In the genomic region with DNA sequence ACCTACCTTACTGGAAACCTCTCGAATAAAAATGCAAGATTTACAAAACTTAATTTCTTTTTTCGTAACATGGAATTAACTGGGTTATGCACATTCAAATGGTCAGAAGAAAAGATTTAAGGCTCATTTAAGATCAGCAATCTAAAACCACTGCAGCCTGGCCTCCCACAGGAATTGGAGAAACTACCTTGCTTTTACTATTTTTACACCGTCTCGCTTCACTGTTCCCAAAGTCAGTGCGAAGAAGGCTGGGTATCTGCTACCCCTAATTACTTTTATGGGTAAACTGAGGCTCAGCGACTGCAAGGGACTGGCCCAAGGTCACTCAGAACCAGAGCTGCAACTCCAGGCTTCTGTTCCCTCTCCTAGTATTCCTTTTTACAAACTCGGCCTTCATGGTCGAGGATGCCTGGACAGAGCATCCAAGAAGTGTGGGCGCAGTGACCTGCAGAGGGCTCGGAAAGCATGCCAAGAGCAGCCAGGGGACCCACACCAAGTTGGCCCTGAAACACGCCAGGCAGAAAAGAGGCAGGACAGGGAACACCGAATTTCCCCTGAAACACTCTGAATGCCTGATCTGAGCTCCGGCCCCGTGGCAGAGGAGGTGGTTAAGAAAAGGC, we compare ENCODE assay signal across 8 cellular contexts. TPM values are rescaled to one million over a fixed set of nuclear protein-coding genes. Genes with fewer than 3 reads are reported as not detected.
A peak's percentile ranks its signal among the peaks of the same experiment; 100 is the strongest.
DNase-seq lines count a peak whose midpoint lies in the region; ATAC-seq, FAIRE-seq and TF ChIP-seq lines count a peak whose summit lies in the region.

No MANE protein-coding gene starts in this region.

- DNase-seq in A549 (ENCODE audit: low read depth in 1 of 2, low spot score in 1 of 2) (peak in 1 of 2 experiments; percentile 5), GM19239 (ENCODE audit: insufficient read length, low spot score) (no peak), MG63 (peak; percentile 20), body of pancreas (peak in 1 of 4 donors; percentile 37)

- FAIRE-seq in A549 (lab: Jason Lieb, UNC) (no peak), GM19239 (lab: Jason Lieb, UNC) (peak; percentile 8)

- POLR2A ChIA-PET in A549 (lab: Yijun Ruan, JAX), result interaction anchor here (1.1 to 1.4 kb wide), 2 partner anchors 24 to 40 kb away, joined by 3 to 5 read pairs; no protein-coding TSS in a partner anchor

- WGBS in A549 (ENCODE audit: missing lambda C conversion rate), result 8% methylated on average over 11 of the region's 14 CpGs
- 4 to 6% methylated on average over 13 to 14 of the region's 14 CpGs for WGBS in body of pancreas, 2 donors

- H3K36me3 ChIP-seq in MG63 (peaks cover 35% of the 10 kb centered on the region), body of pancreas (replicated peaks in 1 of 2; ENCODE audit: insufficient read depth in 1 of 2, low read depth in 2 of 2) (no peaks in the 10 kb centered on the region), subcutaneous abdominal adipose tissue (ENCODE audit: control insufficient read depth in 5 of 5, insufficient read depth in 5 of 5, low read length in 5 of 5) (peaks cover 0 to 13% (median 3%) of the 10 kb centered on the region in 5 donors)

- TF ChIP-seq CTCF in A549 (IDR thresholded peaks at IDR 0.05), result no peak
- no peak for TF ChIP-seq CTCF in body of pancreas (IDR thresholded peaks at IDR 0.05)

- H3K4me3 ChIP-seq in A549 (peak overlapping the region; percentile 91), MG63 (peak overlapping the region; percentile 68), body of pancreas (peak overlapping the region; percentile 60 to 82), subcutaneous abdominal adipose tissue (ENCODE audit: low read depth in 1 of 5, low read length in 5 of 5) (peak overlapping the region; percentile 83 to 95 (median 87))

- intact Hi-C loops in body of pancreas (cut with DNase I), result no loop called here

- H3K4me1 ChIP-seq in A549, result peaks cover 11% of the 10 kb centered on the region; the same call in 2 of the 3 replicates
- H3K4me1 ChIP-seq in body of pancreas, result peaks cover 39% of the 10 kb centered on the region
- H3K4me1 ChIP-seq in subcutaneous abdominal adipose tissue (ENCODE audit: control insufficient read depth in 5 of 5, insufficient read depth in 5 of 5, low read length in 5 of 5), result peaks cover 6 to 31% (median 30%) of the 10 kb centered on the region in 5 donors

- CTCF ChIA-PET in A549 (lab: Yijun Ruan, JAX), result interaction anchor here (0.9 to 2.9 kb wide), 6 partner anchors 16 to 496 kb away, joined by 5 to 8 read pairs (median 6); no protein-coding TSS in a partner anchor

- TF ChIP-seq POLR2A in A549 (IDR thresholded peaks at IDR 0.05; ENCODE audit: low read length) (no peak), body of pancreas (IDR thresholded peaks at IDR 0.05) (no peak)

- no peaks in the 10 kb centered on the region for H3K9me3 ChIP-seq in A549
- no peaks in the 10 kb centered on the region for H3K9me3 ChIP-seq in MG63
- no peaks in the 10 kb centered on the region for H3K9me3 ChIP-seq in body of pancreas
- H3K9me3 ChIP-seq in subcutaneous abdominal adipose tissue (ENCODE audit: control insufficient read depth in 5 of 5, low read length in 5 of 5), result no peaks in the 10 kb centered on the region

- peak overlapping the region; percentile 81 for H3K4me2 ChIP-seq in A549

- TF ChIP-seq EP300 in A549 (IDR thresholded peaks at IDR 0.05), result no peak

- ATAC-seq in A549, result peak; percentile 27 to 32; a peak in 3 of 6 replicates
- ATAC-seq in body of pancreas, result no peak
- no peak for ATAC-seq in GM19463 (IDR thresholded peaks at IDR 0.05; ENCODE audit: unreplicated experiment)
- ATAC-seq in GM19455 (IDR thresholded peaks at IDR 0.05; ENCODE audit: unreplicated experiment), result no peak

- peak overlapping the region; percentile 93 to 99 for H3K27ac ChIP-seq in A549
- H3K27ac ChIP-seq in body of pancreas, result peak overlapping the region; percentile 61 to 95 (median 86)
- peak overlapping the region; percentile 80 for H3K27ac ChIP-seq in layer of hippocampus (ENCODE audit: low read depth, low read length)
- peak overlapping the region; percentile 78 for H3K27ac ChIP-seq in subcutaneous abdominal adipose tissue (ENCODE audit: low read depth, low read length)

- H3K27me3 ChIP-seq in MG63 (no peaks in the 10 kb centered on the region), body of pancreas (no peaks in the 10 kb centered on the region), layer of hippocampus (ENCODE audit: control insufficient read depth, insufficient read depth, low read length) (no peaks in the 10 kb centered on the region), subcutaneous abdominal adipose tissue (ENCODE audit: control insufficient read depth in 5 of 5, insufficient read depth in 4 of 5, low read length in 5 of 5) (peaks cover 0 to 3% (median 0%) of the 10 kb centered on the region in 5 donors)

- TF ChIP-seq RAD21 in A549 (conservative IDR thresholded peaks at IDR 0.05 in 1 of 2, IDR thresholded peaks at IDR 0.05 in 1 of 2), result no peak

- peak overlapping the region; percentile 35 to 95 (median 92) for H3K9ac ChIP-seq in subcutaneous abdominal adipose tissue (ENCODE audit: low read length in 5 of 5)

TF ChIP-seq in A549, 52 proteins besides CTCF, POLR2A, EP300 and RAD21:
- TF ChIP-seq NPAS2 (CRISPR knock-in tag; IDR thresholded peaks at IDR 0.05; ENCODE audit: borderline replicate concordance) (no peak), HOXA7 (CRISPR knock-in tag; IDR thresholded peaks at IDR 0.05) (no peak), TP53 (CRISPR knock-in tag; IDR thresholded peaks at IDR 0.05) (no peak), SREBF2 (IDR thresholded peaks at IDR 0.05) (no peak), CEBPB (IDR thresholded peaks at IDR 0.05) (no peak), BHLHE40 (IDR thresholded peaks at IDR 0.05; ENCODE audit: low read depth, low read length) (no peak), FOXS1 (CRISPR knock-in tag; IDR thresholded peaks at IDR 0.05) (no peak)
- TF ChIP-seq, protein P1, sequence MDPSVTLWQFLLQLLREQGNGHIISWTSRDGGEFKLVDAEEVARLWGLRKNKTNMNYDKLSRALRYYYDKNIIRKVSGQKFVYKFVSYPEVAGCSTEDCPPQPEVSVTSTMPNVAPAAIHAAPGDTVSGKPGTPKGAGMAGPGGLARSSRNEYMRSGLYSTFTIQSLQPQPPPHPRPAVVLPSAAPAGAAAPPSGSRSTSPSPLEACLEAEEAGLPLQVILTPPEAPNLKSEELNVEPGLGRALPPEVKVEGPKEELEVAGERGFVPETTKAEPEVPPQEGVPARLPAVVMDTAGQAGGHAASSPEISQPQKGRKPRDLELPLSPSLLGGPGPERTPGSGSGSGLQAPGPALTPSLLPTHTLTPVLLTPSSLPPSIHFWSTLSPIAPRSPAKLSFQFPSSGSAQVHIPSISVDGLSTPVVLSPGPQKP (IDR thresholded peaks at IDR 0.05; ENCODE audit: low read depth, low read length), result no peak
- TF ChIP-seq, protein P2, sequence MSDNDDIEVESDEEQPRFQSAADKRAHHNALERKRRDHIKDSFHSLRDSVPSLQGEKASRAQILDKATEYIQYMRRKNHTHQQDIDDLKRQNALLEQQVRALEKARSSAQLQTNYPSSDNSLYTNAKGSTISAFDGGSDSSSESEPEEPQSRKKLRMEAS (IDR thresholded peaks at IDR 0.05), result no peak

RNA-seq across cellular contexts. Expression of a gene that starts 0.9 kb away (rescaled TPM):
- polyA plus RNA-seq in A549 (2011; rRNA removed) (36.0 and 43.7 TPM in 2 replicates), A549 (2017; fragmentation: RNase III; extraction: RNeasy Plus Mini Kit Qiagen cat#74134 plus additional on column Dnase treatment) (16.1 to 19.9 TPM (median 17.9 TPM) in 3 replicates)
- 6.6 and 6.8 TPM in 2 replicates for polyA plus RNA-seq in A549 (2012; cell fraction: cytosol; rRNA removed)
- polyA plus RNA-seq in A549 (2012; cell fraction: nucleus; rRNA removed), result 13.0 and 21.5 TPM in 2 replicates
- polyA minus RNA-seq in A549 (2011; rRNA and poly(A)+ RNA removed), result 7.6 and 11.9 TPM in 2 replicates
- total RNA-seq in MG63 (2014; rRNA removed; shearing (Covaris generic); ENCODE audit: low replicate concordance), result 14.1 and 29.9 TPM in 2 replicates
- 10 to 100 TPM; 51.9 to 84.0 TPM for total RNA-seq in body of pancreas

RNA-seq across cellular contexts. Expression of a gene that starts 42.8 kb away (rescaled TPM):
- 3.6 and 3.8 TPM in 2 replicates for polyA plus RNA-seq in A549 (2011; rRNA removed)
- 2.0 and 2.5 TPM in 2 replicates for polyA plus RNA-seq in A549 (2012; cell fraction: cytosol; rRNA removed)
- polyA plus RNA-seq in A549 (2012; cell fraction: nucleus; rRNA removed), result 3.6 and 5.3 TPM in 2 replicates
- polyA plus RNA-seq in A549 (2017; fragmentation: RNase III; extraction: RNeasy Plus Mini Kit Qiagen cat#74134 plus additional on column Dnase treatment), result 2.2 to 2.4 TPM (median 2.3 TPM) in 3 replicates
- 3.3 and 4.8 TPM in 2 replicates for polyA minus RNA-seq in A549 (2011; rRNA and poly(A)+ RNA removed)
- total RNA-seq in MG63 (2014; rRNA removed; shearing (Covaris generic); ENCODE audit: low replicate concordance), result 1.1 and 3.6 TPM in 2 replicates
- 1 to 10 TPM; 4.6 to 4.7 TPM for total RNA-seq in body of pancreas

Comparison
In these comparisons a context has a peak if more than half of its experiments do, and no peak if none do; other contexts are left out.
1. ATAC-seq: peak in A549 (2 of 2); none in body of pancreas (single experiment), GM19463 (single experiment) and GM19455 (single experiment).
2. Peak in every context shown above with its lines, with median percentiles within 50 percentile points of each other: H3K27ac ChIP-seq and H3K4me3 ChIP-seq.